Comparison of ENCODE assay signal across 9 cellular contexts in genomic region chr17:19162375-19163216, GRCh38. TPM values are rescaled to one million over a fixed set of nuclear protein-coding genes. Genes with fewer than 3 reads are reported as not detected.
DNase-seq lines count a peak whose midpoint lies in the region; ATAC-seq and TF ChIP-seq lines count a peak whose summit lies in the region.
"Not testable (repeated sequence)": the region's sequence is repeated elsewhere in the genome, so short reads cannot be mapped to it uniquely, and the experiment has no call there.
"Had no signal": no experiment of that assay in that cellular context is flagged by ENCODE, and none has a peak within 500 bp of the region (broad histone marks: within the 10 kb centered on the region; RNA-seq: fewer than 3 reads in every experiment).

No MANE protein-coding gene starts in this region.

- TF ChIP-seq RAD21 in HCT116 (IDR thresholded peaks at IDR 0.05; ENCODE audit: low read depth), result not testable (repeated sequence)

- RAD21 ChIA-PET in HCT116 (lab: Charles Lee; ENCODE audit: low non-redundant PET in 1 of 2, low total read pairs in 2 of 2, uncharacterized antibody in 2 of 2, unreplicated experiment in 2 of 2), result not testable (repeated sequence)

- H3K4me2 ChIP-seq in HCT116 (ENCODE audit: low read length), result not testable (repeated sequence)

- intact Hi-C loops in HCT116 (cut with micrococcal nuclease); right cardiac atrium (cut with DNase I); mucosa of descending colon (cut with DNase I, micrococcal nuclease); sciatic nerve (cut with DNase I); upper lobe of right lung (cut with DNase I): not testable (repeated sequence)

- H3K9ac ChIP-seq in HCT116 (ENCODE audit: low read length), result not testable (repeated sequence)

- not testable (repeated sequence) for H3K27me3 Mint-ChIP-seq in WTC11 (ENCODE audit: low read depth); activated T-helper 17 cell treated with anti-CD3 and anti-CD28 coated beads, Interleukin-2, amount 50 U/mL, for 72 hours

- not testable (repeated sequence) for DNase-seq in HCT116 (ENCODE audit: low read depth, low spot score); WTC11 (ENCODE audit: low spot score); right cardiac atrium; mucosa of descending colon; sciatic nerve (ENCODE audit: low spot score); upper lobe of right lung

- POLR2A ChIA-PET in HCT116 (lab: Charles Lee); WTC11 (lab: Charles Lee): not testable (repeated sequence)

- H4K20me1 ChIP-seq in HCT116 (ENCODE audit: insufficient read depth), result not testable (repeated sequence)

- ATAC-seq in HCT116 (peak; percentile 66), WTC11 (peak; percentile 87), esophagus mucosa (peak; percentile 61), right cardiac atrium (peak; percentile 93 to 95), mucosa of descending colon (peak; percentile 79), sciatic nerve (peak; percentile 88), upper lobe of right lung (peak; percentile 90)
- peak; percentile 15 for ATAC-seq in activated T-helper 17 cell treated with anti-CD3 and anti-CD28 coated beads, Interleukin-2, amount 50 U/mL, for 72 hours (replicated peaks)

- H3K36me3 ChIP-seq in HCT116 (ENCODE audit: control insufficient read depth in 1 of 2, insufficient read depth in 2 of 2, low read length in 2 of 2); mucosa of descending colon (ENCODE audit: low read depth); upper lobe of right lung: not testable (repeated sequence)

- not testable (repeated sequence) for H3K27ac ChIP-seq in HCT116 (ENCODE audit: low read depth, low read length); right cardiac atrium (ENCODE audit: low read length); upper lobe of right lung

- H3K36me3 Mint-ChIP-seq in WTC11; activated T-helper 17 cell treated with anti-CD3 and anti-CD28 coated beads, Interleukin-2, amount 50 U/mL, for 72 hours (ENCODE audit: low read depth): not testable (repeated sequence)

- not testable (repeated sequence) for TF ChIP-seq POLR2A in HCT116 (IDR thresholded peaks at IDR 0.05; ENCODE audit: borderline replicate concordance, extremely low read depth, insufficient read depth, insufficient read length)

- not testable (repeated sequence) for H3K4me1 ChIP-seq in HCT116 (ENCODE audit: control insufficient read depth in 1 of 2, insufficient read depth in 2 of 2, low read length in 2 of 2); right cardiac atrium (ENCODE audit: control insufficient read depth, insufficient read depth, low read length); mucosa of descending colon (ENCODE audit: low read depth); upper lobe of right lung

- not testable (repeated sequence) for TF ChIP-seq CTCF in HCT116 (IDR thresholded peaks at IDR 0.05 in 2 of 3, conservative IDR thresholded peaks at IDR 0.05 in 1 of 3; ENCODE audit: borderline replicate concordance in 1 of 3, insufficient read depth in 1 of 3, low read depth in 2 of 3, low read length in 2 of 3); WTC11 (IDR thresholded peaks at IDR 0.05); mucosa of descending colon (IDR thresholded peaks at IDR 0.05); upper lobe of right lung (IDR thresholded peaks at IDR 0.05)

- H3K79me2 ChIP-seq in HCT116 (ENCODE audit: insufficient read depth, low read length), result not testable (repeated sequence)

- not testable (repeated sequence) for H2AFZ ChIP-seq in HCT116 (ENCODE audit: low read depth, low read length, poor library complexity, severe bottlenecking)

- CTCF ChIA-PET in HCT116 (lab: Charles Lee); WTC11 (lab: Charles Lee): not testable (repeated sequence)

- H3K4me1 Mint-ChIP-seq in WTC11; activated T-helper 17 cell treated with anti-CD3 and anti-CD28 coated beads, Interleukin-2, amount 50 U/mL, for 72 hours: not testable (repeated sequence)

- WGBS in right cardiac atrium, result no CpG with 5 or more reads among the region's 71 CpGs

- H3K9me2 ChIP-seq in HCT116 (ENCODE audit: insufficient read depth), result not testable (repeated sequence)

- H3K27ac Mint-ChIP-seq in WTC11; activated T-helper 17 cell treated with anti-CD3 and anti-CD28 coated beads, Interleukin-2, amount 50 U/mL, for 72 hours: not testable (repeated sequence)

- H3K4me3 Mint-ChIP-seq in WTC11; activated T-helper 17 cell treated with anti-CD3 and anti-CD28 coated beads, Interleukin-2, amount 50 U/mL, for 72 hours: not testable (repeated sequence)

- H3K4me3 ChIP-seq in HCT116 (replicated peaks in 1 of 2; ENCODE audit: low read depth in 1 of 2, low read length in 2 of 2); right cardiac atrium (ENCODE audit: low read length); mucosa of descending colon; upper lobe of right lung: not testable (repeated sequence)

- not testable (repeated sequence) for BruUV-seq in HCT116 (replicated peaks; lab: Mats Ljungman, UMichigan)

- H3K9me3 Mint-ChIP-seq in WTC11; activated T-helper 17 cell treated with anti-CD3 and anti-CD28 coated beads, Interleukin-2, amount 50 U/mL, for 72 hours: not testable (repeated sequence)

- not testable (repeated sequence) for H3K27me3 ChIP-seq in HCT116 (ENCODE audit: insufficient read depth, low read length); right cardiac atrium (ENCODE audit: control insufficient read depth, insufficient read depth); upper lobe of right lung

- not testable (repeated sequence) for H3K9me3 ChIP-seq in HCT116 (ENCODE audit: control insufficient read depth in 1 of 2, insufficient read depth in 1 of 2, low read depth in 1 of 2, low read length in 2 of 2); right cardiac atrium (ENCODE audit: control insufficient read depth, low read length); mucosa of descending colon; upper lobe of right lung

RNA-seq across cellular contexts. Expression of gene GRAPL, which starts 35.2 kb away (rescaled TPM):
- 0.44 TPM for total RNA-seq in HCT116 (2021; ENCODE audit: unreplicated experiment)
- polyA plus RNA-seq in HCT116 (2012), result not detected in 2 replicates
- 0.50 to 0.60 TPM (median 0.55 TPM) in 3 replicates for total RNA-seq in WTC11 (2021)
- total RNA-seq in activated T-helper 17 cell treated with anti-CD3 and anti-CD28 coated beads, Interleukin-2, amount 50 U/mL, for 72 hours, result 1 to 10 TPM; 6.9 to 9.9 TPM
- total RNA-seq in esophagus mucosa, result 0.48 TPM
- 1 to 10 TPM in 3 of 4 donors, under 1 TPM in 1; 0.76 to 2.5 (median 1.5) TPM for total RNA-seq in right cardiac atrium
- 1.1 TPM for polyA plus RNA-seq in right cardiac atrium
- total RNA-seq in mucosa of descending colon, result 1 to 10 TPM; 2.0 to 4.4 (median 2.2) TPM
- 5.2 TPM for total RNA-seq in sciatic nerve
- total RNA-seq in upper lobe of right lung, result 16.6 TPM
- total RNA-seq: M059J had no signal

Comparison
In these comparisons a context has a peak if more than half of its experiments do, and no peak if none do; other contexts are left out.
1. ATAC-seq: peak in every context shown above with its lines; median percentile 94 in right cardiac atrium; 90 in upper lobe of right lung; 88 in sciatic nerve; 87 in WTC11; 79 in mucosa of descending colon; 66 in HCT116; 61 in esophagus mucosa; 15 in activated T-helper 17 cell treated with anti-CD3 and anti-CD28 coated beads, Interleukin-2, amount 50 U/mL, for 72 hours.